24 cellular contexts compared by ENCODE assay signal in genomic region chr5:72622152-72622760, GRCh38.
DNase-seq lines count a peak whose midpoint lies in the region; ATAC-seq and TF ChIP-seq lines count a peak whose summit lies in the region.
"Had no signal": no experiment of that assay in that cellular context is flagged by ENCODE, and none has a peak within 500 bp of the region (broad histone marks: within the 10 kb centered on the region; RNA-seq: fewer than 3 reads in every experiment).

No MANE protein-coding gene starts in this region.

- H3K9ac ChIP-seq in mesenchymal stem cell (ENCODE audit: low read length) (no peak overlapping the region), neural progenitor cell (no peak overlapping the region)
- H3K9ac ChIP-seq: GM23248 had no signal

- no peaks in the 10 kb centered on the region for H3K36me3 Mint-ChIP-seq in neural progenitor cell
- H3K36me3 Mint-ChIP-seq: CD14-positive monocyte; CD8-positive, alpha-beta memory T cell had no signal

- ATAC-seq in left ventricle myocardium superior, result peak; percentile 26
- ATAC-seq in right cardiac atrium, result no peak
- ATAC-seq in sciatic nerve, result peak; percentile 63

- H4K8ac ChIP-seq in mesenchymal stem cell (ENCODE audit: low read length), result no peak overlapping the region

- no peaks in the 10 kb centered on the region for H3K27me3 ChIP-seq in right cardiac atrium (ENCODE audit: control insufficient read depth, insufficient read depth)
- no peaks in the 10 kb centered on the region for H3K27me3 ChIP-seq in mesenchymal stem cell (ENCODE audit: control insufficient read depth in 1 of 2, insufficient read depth in 1 of 2, low read length in 2 of 2)
- no peaks in the 10 kb centered on the region for H3K27me3 ChIP-seq in neural progenitor cell
- H3K27me3 ChIP-seq: BE2C had no signal

- H3K27me3 Mint-ChIP-seq in neural progenitor cell (ENCODE audit: insufficient read depth, low read depth), result peaks cover 2% of the 10 kb centered on the region

- H3K79me2 ChIP-seq in neural progenitor cell (ENCODE audit: low read depth), result no peaks in the 10 kb centered on the region

- H2BK12ac ChIP-seq in mesenchymal stem cell (ENCODE audit: low read length in 2 of 2), result peak overlapping the region in 1 of 2 experiments; percentile 89

- H3F3A ChIP-seq in neural progenitor cell (ENCODE audit: low read depth), result no peaks in the 10 kb centered on the region

- no peak overlapping the region for H2BK120ac ChIP-seq in mesenchymal stem cell (ENCODE audit: low read depth, low read length)

- H3K27ac Mint-ChIP-seq in neural progenitor cell, result no peak overlapping the region
- H3K27ac Mint-ChIP-seq: CD14-positive monocyte; CD8-positive, alpha-beta memory T cell had no signal

- no peak overlapping the region for H3K14ac ChIP-seq in mesenchymal stem cell (ENCODE audit: low read length in 2 of 2)

- H3K79me1 ChIP-seq in mesenchymal stem cell (replicated peaks; ENCODE audit: low read length, poor library complexity, severe bottlenecking), result no peaks in the 10 kb centered on the region

- peak overlapping the region; percentile 10 to 28 for H3K18ac ChIP-seq in mesenchymal stem cell (ENCODE audit: low read depth in 1 of 2, low read length in 2 of 2)

- no peaks in the 10 kb centered on the region for H4K20me1 ChIP-seq in neural progenitor cell (ENCODE audit: low read depth)

- H3K27ac ChIP-seq in right cardiac atrium (ENCODE audit: low read length) (no peak overlapping the region), mesenchymal stem cell (ENCODE audit: low read length, poor library complexity, severe bottlenecking) (no peak overlapping the region), neural progenitor cell (no peak overlapping the region)
- H3K27ac ChIP-seq: 22Rv1, GM23248, PC-9 had no signal

- TF ChIP-seq CTCF in neural progenitor cell (IDR thresholded peaks at IDR 0.05), result no peak

- H3K9me3 Mint-ChIP-seq in neural progenitor cell, result no peaks in the 10 kb centered on the region
- H3K9me3 Mint-ChIP-seq: CD8-positive, alpha-beta memory T cell had no signal

- H3K4me2 ChIP-seq in mesenchymal stem cell (ENCODE audit: low read length, poor library complexity, severe bottlenecking) (no peak overlapping the region), neural progenitor cell (no peak overlapping the region)
- H3K4me2 ChIP-seq: PC-9 had no signal

- H3K4me3 Mint-ChIP-seq in neural progenitor cell, result no peak overlapping the region
- H3K4me3 Mint-ChIP-seq: CD8-positive, alpha-beta memory T cell had no signal

- intact Hi-C loops in left ventricle myocardium superior (cut with micrococcal nuclease) (no loop called here), right cardiac atrium (cut with DNase I) (no loop called here), sciatic nerve (cut with DNase I) (no loop called here)

- H2BK15ac ChIP-seq in mesenchymal stem cell (ENCODE audit: low read depth, poor library complexity, severe bottlenecking), result no peak overlapping the region

- H3K4me1 ChIP-seq in right cardiac atrium (ENCODE audit: control insufficient read depth, insufficient read depth, low read length) (peaks cover 3% of the 10 kb centered on the region), mesenchymal stem cell (ENCODE audit: control insufficient read depth, insufficient read depth, low read depth, low read length) (peaks cover 2% of the 10 kb centered on the region), neural progenitor cell (peaks cover 7% of the 10 kb centered on the region)
- H3K4me1 ChIP-seq: BE2C had no signal

- no peaks in the 10 kb centered on the region for H3K9me3 ChIP-seq in right cardiac atrium (ENCODE audit: control insufficient read depth, low read length)
- no peaks in the 10 kb centered on the region for H3K9me3 ChIP-seq in mesenchymal stem cell (ENCODE audit: control insufficient read depth, low read length)
- no peaks in the 10 kb centered on the region for H3K9me3 ChIP-seq in neural progenitor cell (ENCODE audit: low read depth)
- H3K9me3 ChIP-seq: BE2C had no signal

- H3K4me3 ChIP-seq in right cardiac atrium (ENCODE audit: low read length) (no peak overlapping the region), mesenchymal stem cell (ENCODE audit: insufficient read depth in 1 of 2, low read depth in 1 of 2, low read length in 2 of 2) (no peak overlapping the region), neural progenitor cell (no peak overlapping the region)
- H3K4me3 ChIP-seq: GM23248, PC-9 had no signal

- no peaks in the 10 kb centered on the region for H3K36me3 ChIP-seq in mesenchymal stem cell (ENCODE audit: control insufficient read depth in 1 of 2, insufficient read depth in 2 of 2, low read depth in 1 of 2, low read length in 2 of 2)
- H3K36me3 ChIP-seq in neural progenitor cell, result no peaks in the 10 kb centered on the region
- H3K36me3 ChIP-seq: BE2C had no signal

- no peak for DNase-seq in left ventricle myocardium superior
- DNase-seq in right cardiac atrium, result no peak
- no peak for DNase-seq in mesenchymal stem cell
- no peak for DNase-seq in sciatic nerve (ENCODE audit: low spot score)
- no peak for DNase-seq in NK-92 treated with Interleukin-12 subunit alpha and Interleukin-12 subunit beta, amount 100 ng/mL, for 24 hours (lab: John Stamatoyannopoulos, UW)
- DNase-seq in central memory CD4-positive, alpha-beta T cell, result no peak
- no peak for DNase-seq in neural progenitor cell (ENCODE audit: low spot score)
- DNase-seq in NCI-H1105 treated with DMSO at 0.1 percent for 48 hours (lab: John Stamatoyannopoulos, UW), result no peak
- DNase-seq: BE2C; CD8-positive, alpha-beta memory T cell; DMS 273 treated with DMSO at 0.1 percent for 48 hours; DMS79 treated with DMSO at 0.1 percent for 48 hours; H7; Karpas-422; NCI-H2029; NCI-H446; NCI-H524 treated with DMSO at 0.1 percent for 48 hours; NCI-H82; PC-9; Right ventricle myocardium superior; RPMI8226 had no signal

- no peak overlapping the region for H2AK5ac ChIP-seq in mesenchymal stem cell (ENCODE audit: low read length, severe bottlenecking)

- no peak overlapping the region for H2BK5ac ChIP-seq in mesenchymal stem cell (ENCODE audit: low read depth, low read length, poor library complexity, severe bottlenecking)

- peaks cover 24% of the 10 kb centered on the region for H3K4me1 Mint-ChIP-seq in neural progenitor cell
- H3K4me1 Mint-ChIP-seq: CD8-positive, alpha-beta memory T cell had no signal

- no peak overlapping the region for H2AFZ ChIP-seq in mesenchymal stem cell (ENCODE audit: low read depth, low read length)
- H2AFZ ChIP-seq in neural progenitor cell (replicated peaks), result no peak overlapping the region
- H2AFZ ChIP-seq: GM23248, PC-9 had no signal

- H3K4ac ChIP-seq in mesenchymal stem cell (ENCODE audit: low read depth in 1 of 2, low read length in 2 of 2), result no peak overlapping the region

- no peak overlapping the region for H3K23ac ChIP-seq in mesenchymal stem cell (ENCODE audit: low read length in 2 of 2)

- no peak overlapping the region for H4K91ac ChIP-seq in mesenchymal stem cell (ENCODE audit: low read length)

- WGBS in right cardiac atrium, result 74% methylated on average over 5 of the region's 5 CpGs
- WGBS in mesenchymal stem cell, result 77% methylated on average over 5 of the region's 5 CpGs

Comparison
In these comparisons a context has a peak if more than half of its experiments do, and no peak if none do; other contexts are left out.
1. ATAC-seq: peak in left ventricle myocardium superior (single experiment) and sciatic nerve (single experiment); none in right cardiac atrium (0 of 2).